Comparison of ENCODE assay signal across 1 cellular context in genomic region chr5:34486808-34487201, GRCh38.
TF ChIP-seq lines count a peak whose summit lies in the region.

No MANE protein-coding gene starts in this region.

TF ChIP-seq in SK-N-SH treated with all-trans-retinoic acid at 6 μM for 48 hours, 23 proteins besides CTCF, POLR2A, EP300 and RAD21 (continued from another document):
- TF ChIP-seq PATZ1 (CRISPR knock-in tag; IDR thresholded peaks at IDR 0.05; ENCODE audit: borderline replicate concordance): no peak
- TF ChIP-seq ARNTL (CRISPR knock-in tag; IDR thresholded peaks at IDR 0.05; ENCODE audit: borderline replicate concordance, low read depth): no peak
- TF ChIP-seq CSRNP3 (CRISPR knock-in tag; IDR thresholded peaks at IDR 0.05): no peak
